In the genomic region with DNA sequence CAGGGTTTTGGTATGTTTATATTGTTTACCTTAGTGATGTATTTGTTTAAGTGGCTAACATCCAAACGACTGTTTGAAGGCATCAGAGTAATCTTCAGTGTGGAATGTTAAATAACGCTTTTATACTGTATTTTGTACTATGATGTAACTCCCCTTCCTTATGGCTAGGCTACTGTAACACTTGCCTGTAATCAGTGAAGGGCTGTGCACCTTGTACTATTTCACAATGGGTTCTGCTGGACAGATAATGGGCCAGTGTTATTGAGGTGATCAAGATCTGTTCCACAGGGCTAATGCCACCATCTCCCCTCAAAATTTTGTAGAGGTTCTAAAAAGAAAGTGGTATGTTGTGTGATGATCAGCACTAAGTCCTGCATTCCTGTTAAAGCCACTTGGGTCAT, we compare ENCODE assay signal across 7 cellular contexts. TPM values are rescaled to one million over a fixed set of nuclear protein-coding genes. Genes with fewer than 3 reads are reported as not detected.
DNase-seq lines count a peak whose midpoint lies in the region; ATAC-seq, FAIRE-seq and TF ChIP-seq lines count a peak whose summit lies in the region.
"Not testable (repeated sequence)": the region's sequence is repeated elsewhere in the genome, so short reads cannot be mapped to it uniquely, and the experiment has no call there.

No MANE protein-coding gene starts in this region.

- ATAC-seq in CD8-positive, alpha-beta T cell; HCT116: not testable (repeated sequence)
- peak; percentile 87 for ATAC-seq in left lobe of liver

- not testable (repeated sequence) for H3K9me2 ChIP-seq in HCT116 (ENCODE audit: insufficient read depth)

- H3K4me3 ChIP-seq in CD8-positive, alpha-beta T cell (ENCODE audit: low read depth, low read length); HCT116 (replicated peaks in 1 of 2; ENCODE audit: low read depth in 1 of 2, low read length in 2 of 2): not testable (repeated sequence)

- H2AFZ ChIP-seq in HCT116 (ENCODE audit: low read depth, low read length, poor library complexity, severe bottlenecking): not testable (repeated sequence)

- H3K4me1 ChIP-seq in CD8-positive, alpha-beta T cell (ENCODE audit: insufficient read depth, low read length); HCT116 (ENCODE audit: control insufficient read depth in 1 of 2, insufficient read depth in 2 of 2, low read length in 2 of 2): not testable (repeated sequence)

- H3K4me1 Mint-ChIP-seq in CD8-positive, alpha-beta T cell (ENCODE audit: low read depth): peaks cover 13% of the 10 kb centered on the region
- peaks cover 12% of the 10 kb centered on the region for H3K4me1 Mint-ChIP-seq in activated naive CD8-positive, alpha-beta T cell (ENCODE audit: low read depth)
- H3K4me1 Mint-ChIP-seq in progenitor cell of endocrine pancreas (ENCODE audit: low read depth): not testable (repeated sequence)

- peaks cover 35% of the 10 kb centered on the region for H3K36me3 ChIP-seq in CD8-positive, alpha-beta T cell (ENCODE audit: insufficient read depth, low read length)
- H3K36me3 ChIP-seq in HCT116 (ENCODE audit: control insufficient read depth in 1 of 2, insufficient read depth in 2 of 2, low read length in 2 of 2): peaks cover 52 to 67% of the 10 kb centered on the region in 2 experiments

- CTCF ChIA-PET in CD8-positive, alpha-beta T cell (lab: Charles Lee): interaction anchor here (1.2 kb wide), 1 partner anchor 12 kb away, joined by 4 read pairs; the partner anchor contains the start of gene DONSON
- CTCF ChIA-PET in HCT116 (lab: Charles Lee): interaction anchor here (1.2 kb wide), 1 partner anchor 29 kb away, joined by 3 read pairs; no protein-coding TSS in a partner anchor

- not testable (repeated sequence) for H3K9ac ChIP-seq in HCT116 (ENCODE audit: low read length)

- H3K4me2 ChIP-seq in HCT116 (ENCODE audit: low read length): not testable (repeated sequence)

- not testable (repeated sequence) for H3K9me3 ChIP-seq in CD8-positive, alpha-beta T cell (ENCODE audit: low read length); HCT116 (ENCODE audit: control insufficient read depth in 1 of 2, insufficient read depth in 1 of 2, low read depth in 1 of 2, low read length in 2 of 2)

- FAIRE-seq in endometrium (lab: Jason Lieb, UNC): peak; percentile 15

- not testable (repeated sequence) for H3K9me3 Mint-ChIP-seq in CD8-positive, alpha-beta T cell; activated naive CD8-positive, alpha-beta T cell (ENCODE audit: low read depth); progenitor cell of endocrine pancreas (ENCODE audit: low read depth)

- H3K27ac Mint-ChIP-seq in CD8-positive, alpha-beta T cell: peak overlapping the region; percentile 76
- peak overlapping the region; percentile 28 for H3K27ac Mint-ChIP-seq in activated naive CD8-positive, alpha-beta T cell
- H3K27ac Mint-ChIP-seq in progenitor cell of endocrine pancreas: peak overlapping the region; percentile 45

- TF ChIP-seq RAD21 in HCT116 (IDR thresholded peaks at IDR 0.05; ENCODE audit: low read depth): not testable (repeated sequence)

- RAD21 ChIA-PET in HCT116 (lab: Charles Lee; ENCODE audit: low non-redundant PET in 1 of 2, low total read pairs in 2 of 2, uncharacterized antibody in 2 of 2, unreplicated experiment in 2 of 2): not testable (repeated sequence)

- not testable (repeated sequence) for H3K27me3 ChIP-seq in CD8-positive, alpha-beta T cell (ENCODE audit: insufficient read depth, low read length); HCT116 (ENCODE audit: insufficient read depth, low read length)

- POLR2A ChIA-PET in CD8-positive, alpha-beta T cell (lab: Charles Lee): not testable (repeated sequence)
- POLR2A ChIA-PET in HCT116 (lab: Charles Lee): interaction anchor here (0.7 kb wide), 1 partner anchor 1924 kb away, joined by 3 read pairs; no protein-coding TSS in a partner anchor

- BruUV-seq in HCT116 (replicated peaks; lab: Mats Ljungman, UMichigan): TSS peak; percentile 39

- intact Hi-C loops in CD8-positive, alpha-beta T cell (cut with DNase I, micrococcal nuclease); HCT116 (cut with micrococcal nuclease): not testable (repeated sequence)

- TF ChIP-seq CTCF in CD8-positive, alpha-beta T cell (IDR thresholded peaks at IDR 0.05); HCT116 (IDR thresholded peaks at IDR 0.05 in 2 of 3, conservative IDR thresholded peaks at IDR 0.05 in 1 of 3; ENCODE audit: borderline replicate concordance in 1 of 3, insufficient read depth in 1 of 3, low read depth in 2 of 3, low read length in 2 of 3); VCaP (conservative IDR thresholded peaks at IDR 0.05); progenitor cell of endocrine pancreas (IDR thresholded peaks at IDR 0.05; ENCODE audit: unreplicated experiment): not testable (repeated sequence)

- H4K20me1 ChIP-seq in HCT116 (ENCODE audit: insufficient read depth): peaks cover 15% of the 10 kb centered on the region; the same call in 1 of the 2 replicates

- peaks cover 59% of the 10 kb centered on the region for H3K36me3 Mint-ChIP-seq in CD8-positive, alpha-beta T cell
- H3K36me3 Mint-ChIP-seq in activated naive CD8-positive, alpha-beta T cell; progenitor cell of endocrine pancreas (ENCODE audit: insufficient read depth): not testable (repeated sequence)

- not testable (repeated sequence) for H3K27me3 Mint-ChIP-seq in CD8-positive, alpha-beta T cell (ENCODE audit: low read depth); activated naive CD8-positive, alpha-beta T cell; progenitor cell of endocrine pancreas

- H3K27ac ChIP-seq in CD8-positive, alpha-beta T cell (ENCODE audit: low read depth, low read length); HCT116 (ENCODE audit: low read depth, low read length): not testable (repeated sequence)
- peak overlapping the region; percentile 26; the same call in 1 of the 2 replicates for H3K27ac ChIP-seq in VCaP

- not testable (repeated sequence) for H3K4me3 Mint-ChIP-seq in CD8-positive, alpha-beta T cell; activated naive CD8-positive, alpha-beta T cell; progenitor cell of endocrine pancreas (ENCODE audit: low read depth)

- DNase-seq in CD8-positive, alpha-beta T cell; HCT116 (ENCODE audit: low read depth, low spot score); progenitor cell of endocrine pancreas (ENCODE audit: low spot score, unreplicated experiment): not testable (repeated sequence)
- peak; percentile 61 for DNase-seq in left lobe of liver (ENCODE audit: low spot score)

- TF ChIP-seq POLR2A in HCT116 (IDR thresholded peaks at IDR 0.05; ENCODE audit: borderline replicate concordance, extremely low read depth, insufficient read depth, insufficient read length): not testable (repeated sequence)

- peaks cover 53% of the 10 kb centered on the region for H3K79me2 ChIP-seq in HCT116 (ENCODE audit: insufficient read depth, low read length)

RNA-seq across cellular contexts. Expression of gene DONSON, which starts 11.7 kb away (rescaled TPM):
- 10 to 100 TPM; 11.0 to 11.9 TPM for total RNA-seq in CD8-positive, alpha-beta T cell
- total RNA-seq in HCT116 (2021; ENCODE audit: unreplicated experiment) (31.7 TPM), left lobe of liver (6.2 TPM), progenitor cell of endocrine pancreas (21.9 and 23.1 TPM in 2 replicates)
- polyA plus RNA-seq in HCT116 (2012): 19.4 and 22.6 TPM in 2 replicates

RNA-seq across cellular contexts. Expression of gene SON, which starts 33.9 kb away (rescaled TPM):
- 100 to 1,000 TPM; 418 to 422 TPM for total RNA-seq in CD8-positive, alpha-beta T cell
- total RNA-seq in HCT116 (2021; ENCODE audit: unreplicated experiment): 195 TPM
- polyA plus RNA-seq in HCT116 (2012): 67.4 and 76.5 TPM in 2 replicates
- total RNA-seq in left lobe of liver: 94.6 TPM
- total RNA-seq in progenitor cell of endocrine pancreas: 395 and 416 TPM in 2 replicates

RNA-seq across cellular contexts. Expression of gene GART, which starts 34.8 kb away (rescaled TPM):
- 10 to 100 TPM; 17.6 to 23.5 TPM for total RNA-seq in CD8-positive, alpha-beta T cell
- total RNA-seq in HCT116 (2021; ENCODE audit: unreplicated experiment) (241 TPM), left lobe of liver (31.7 TPM), progenitor cell of endocrine pancreas (100 and 105 TPM in 2 replicates)
- 93.2 and 108 TPM in 2 replicates for polyA plus RNA-seq in HCT116 (2012)
